29 cellular contexts compared by ENCODE assay signal in the genomic region with DNA sequence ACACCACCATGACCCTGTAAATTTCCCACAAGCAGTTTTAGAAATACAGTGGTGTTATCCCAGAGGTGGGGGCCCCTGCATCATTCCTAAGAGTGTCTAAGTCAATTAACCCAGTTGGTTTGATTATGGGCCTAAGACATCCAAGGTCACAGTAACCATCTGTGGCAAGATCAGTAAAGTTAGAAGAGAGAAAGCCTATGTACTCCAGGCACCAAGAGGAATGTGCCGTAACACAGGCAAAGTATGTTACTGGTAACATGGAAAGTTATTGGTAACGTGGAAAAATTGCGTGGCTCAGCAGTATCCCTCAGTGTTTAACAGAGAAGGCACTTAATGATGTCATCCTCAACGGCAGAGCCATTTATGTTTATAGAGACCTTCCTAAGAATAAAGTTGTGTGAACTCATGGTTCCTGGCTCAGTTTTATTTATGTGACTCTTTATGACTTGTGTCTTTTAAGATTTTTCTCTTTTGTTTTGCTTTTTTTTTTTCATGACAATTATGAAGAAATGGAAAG.
DNase-seq lines count a peak whose midpoint lies in the region; TF ChIP-seq lines count a peak whose summit lies in the region.
"Had no signal": no experiment of that assay in that cellular context is flagged by ENCODE, and none has a peak within 500 bp of the region (broad histone marks: within the 10 kb centered on the region; RNA-seq: fewer than 3 reads in every experiment).

No MANE protein-coding gene starts in this region.

- no peaks in the 10 kb centered on the region for H3K9me3 ChIP-seq in iPS-20b (ENCODE audit: insufficient read depth, low read depth, low read length)
- H3K9me3 ChIP-seq: body of pancreas, prostate gland, stomach, tibial artery had no signal

- 55% methylated on average over 4 of the region's 4 CpGs for WGBS in urinary bladder

- H3K36me3 ChIP-seq in iPS-20b (ENCODE audit: insufficient read depth, low read depth, low read length), result no peaks in the 10 kb centered on the region
- H3K36me3 ChIP-seq in urinary bladder (ENCODE audit: insufficient read depth), result no peaks in the 10 kb centered on the region
- H3K36me3 ChIP-seq: prostate gland, stomach, tibial artery had no signal

- H3K9ac ChIP-seq in iPS-20b (ENCODE audit: low read depth, low read length), result no peak overlapping the region

- H3K27me3 ChIP-seq in iPS-20b (ENCODE audit: insufficient read depth, low read length), result no peaks in the 10 kb centered on the region; the same call in 1 of the 2 replicates
- H3K27me3 ChIP-seq: body of pancreas had no signal

- peaks cover 26% of the 10 kb centered on the region for H3K4me1 ChIP-seq in iPS-20b (ENCODE audit: insufficient read depth, low read length)
- no peaks in the 10 kb centered on the region for H3K4me1 ChIP-seq in urinary bladder (ENCODE audit: insufficient read depth)
- H3K4me1 ChIP-seq: body of pancreas, prostate gland, stomach, tibial artery had no signal

- H3K27ac ChIP-seq in iPS-20b (ENCODE audit: low read length) (peak overlapping the region; percentile 19), urinary bladder (ENCODE audit: low read depth) (peak overlapping the region; percentile 62)
- H3K27ac ChIP-seq: body of pancreas, epithelial cell of prostate, prostate gland, stomach, tibial artery had no signal

- peak; percentile 17 for DNase-seq in NCI-H82 (lab: John Stamatoyannopoulos, UW)
- DNase-seq in NCI-H82 treated with DMSO at 0.1 percent for 48 hours (lab: John Stamatoyannopoulos, UW; ENCODE audit: unreplicated experiment), result no peak
- peak; percentile 32 for DNase-seq in astrocyte of the spinal cord (ENCODE audit: low read depth, low spot score)
- no peak for DNase-seq in DMS153 treated with DMSO at 0.1 percent for 48 hours (lab: John Stamatoyannopoulos, UW; ENCODE audit: unreplicated experiment)
- DNase-seq in NCI-H146 (lab: John Stamatoyannopoulos, UW), result no peak
- DNase-seq in NCI-H1105 (lab: John Stamatoyannopoulos, UW), result no peak
- DNase-seq: 8988T; activated CD8-positive, alpha-beta T cell treated with anti-CD3 and anti-CD28 coated beads for 36 hours; activated effector memory CD4-positive, alpha-beta T cell treated with Interleukin-2 at 50 U/mL for 16 hours; activated naive CD8-positive, alpha-beta T cell treated with anti-CD3 and anti-CD28 coated beads for 36 hours; activated T-cell treated with anti-CD3 and anti-CD28 coated beads for 4 hours; body of pancreas; CD4-positive, alpha-beta memory T cell; DMS153; foreskin melanocyte; GF-D8; NCI-H1092 treated with DMSO at 0.1 percent for 48 hours; NCI-H2029 treated with DMSO at 0.1 percent for 48 hours; NCI-H226; NCI-H748 treated with DMSO at 0.1 percent for 48 hours; PC-3; stimulated activated CD8-positive, alpha-beta memory T cell treated with anti-CD3 and anti-CD28 coated beads, Interleukin-4, amount 100 ng/mL, for 48 hours; stomach; T-helper 9 cell; tibial artery had no signal

- in situ Hi-C loops in astrocyte of the spinal cord (cut with HindIII; ENCODE audit: low sequenced_read_pairs), result no loop called here

- TF ChIP-seq CTCF in astrocyte of the spinal cord (IDR thresholded peaks at IDR 0.05; ENCODE audit: low read depth, low read length), result no peak

- H3K4me3 ChIP-seq in astrocyte of the spinal cord (ENCODE audit: low read depth, low read length) (no peak overlapping the region), iPS-20b (ENCODE audit: low read length) (peak overlapping the region; percentile 31; the same call in 1 of the 2 replicates), urinary bladder (ENCODE audit: low read depth, low read length) (no peak overlapping the region)
- H3K4me3 ChIP-seq: body of pancreas, prostate gland, stomach, tibial artery had no signal

Comparison
In these comparisons a context has a peak if more than half of its experiments do, and no peak if none do; other contexts are left out.
1. DNase-seq: peak in NCI-H82 (single experiment) and astrocyte of the spinal cord (single experiment); none in NCI-H82 treated with DMSO at 0.1 percent for 48 hours (single experiment), DMS153 treated with DMSO at 0.1 percent for 48 hours (single experiment), NCI-H146 (single experiment) and NCI-H1105 (single experiment).